ENCODE assay signal across 10 cellular contexts in the genomic region with DNA sequence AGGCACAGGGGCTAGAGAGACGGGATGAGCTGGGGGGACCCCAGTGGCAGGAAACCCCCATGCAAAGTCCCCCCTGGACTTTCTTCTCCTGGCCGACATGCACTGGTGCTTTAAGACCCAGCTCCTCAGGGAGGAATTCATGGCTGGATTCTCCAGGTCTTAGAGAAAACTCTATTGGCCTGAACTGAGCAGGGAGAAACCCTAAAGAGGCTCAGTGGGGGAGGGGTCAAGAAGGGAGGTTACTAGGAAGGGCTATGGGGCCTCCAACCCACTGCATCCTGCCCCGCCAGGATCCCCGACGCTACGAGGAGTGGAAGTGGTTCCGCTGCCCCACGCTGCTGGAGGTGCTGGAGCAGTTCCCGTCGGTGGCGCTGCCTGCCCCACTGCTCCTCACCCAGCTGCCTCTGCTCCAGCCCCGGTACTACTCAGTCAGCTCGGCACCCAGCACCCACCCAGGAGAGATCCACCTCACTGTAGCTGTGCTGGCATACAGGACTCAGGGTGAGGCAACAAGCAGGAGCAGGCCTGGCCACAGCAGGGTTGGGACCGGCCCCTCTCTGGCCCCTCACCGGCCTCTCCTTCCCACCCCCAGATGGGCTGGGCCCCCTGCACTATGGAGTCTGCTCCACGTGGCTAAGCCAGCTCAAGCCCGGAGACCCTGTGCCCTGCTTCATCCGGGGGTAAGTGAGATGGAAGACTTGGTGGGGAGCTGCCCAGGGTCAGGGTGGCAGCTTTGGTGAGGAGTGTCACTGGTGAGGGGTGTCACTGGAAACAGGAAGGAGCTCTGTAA. TPM values are rescaled to one million over a fixed set of nuclear protein-coding genes. Genes with fewer than 3 reads are reported as not detected.
DNase-seq lines count a peak whose midpoint lies in the region; ATAC-seq and TF ChIP-seq lines count a peak whose summit lies in the region.
"Had no signal": no experiment of that assay in that cellular context is flagged by ENCODE, and none has a peak within 500 bp of the region (broad histone marks: within the 10 kb centered on the region; RNA-seq: fewer than 3 reads in every experiment).

No MANE protein-coding gene starts in this region.

- H3K4me3 Mint-ChIP-seq in GM23338, result peak overlapping the region; percentile 64

- H3K9me2 ChIP-seq in GM23338 (ENCODE audit: insufficient read depth), result no peaks in the 10 kb centered on the region

- peaks cover 40% of the 10 kb centered on the region for H3K4me1 Mint-ChIP-seq in GM23338

- H3K4me2 ChIP-seq in GM23338 (peak overlapping the region; percentile 51), osteoblast (ENCODE audit: insufficient read depth, low read length) (no peak overlapping the region)

- BruUV-seq in A673 (replicated peaks; lab: Mats Ljungman, UMichigan), result no TSS peak

- CTCF ChIA-PET in A673 (lab: Charles Lee), result interaction anchor here (0.6 kb wide), 1 partner anchor 9 kb away, joined by 3 read pairs; no protein-coding TSS in a partner anchor

- 0 out of 2 replicates have a peak, but pooled peaks cover 8% of the 10 kb centered on the region for H3F3A ChIP-seq in GM23338 (replicated peaks; ENCODE audit: low read depth)

- 21 to 25% methylated on average over 18 of the region's 18 CpGs for WGBS in ectodermal cell, 2 experiments
- 39 to 60% methylated on average over 7 to 18 of the region's 18 CpGs for WGBS in body of pancreas, 2 donors

- H3K27ac ChIP-seq in GM23338 (ENCODE audit: low read depth) (no peak overlapping the region), ectodermal cell (ENCODE audit: insufficient read depth, low read depth, low read length, poor library complexity, severe bottlenecking) (no peak overlapping the region), osteoblast (ENCODE audit: low read depth, low read length) (no peak overlapping the region), A673 (ENCODE audit: low read depth, low read length, poor library complexity, severe bottlenecking) (no peak overlapping the region), body of pancreas (no peak overlapping the region)
- H3K27ac ChIP-seq: HL-60 had no signal

- H3K79me2 ChIP-seq in GM23338 (replicated peaks; ENCODE audit: insufficient read depth) (no peaks in the 10 kb centered on the region), osteoblast (ENCODE audit: insufficient read depth, low read length) (no peaks in the 10 kb centered on the region)

- no peaks in the 10 kb centered on the region for H3K36me3 ChIP-seq in GM23338 (ENCODE audit: insufficient read depth)
- H3K36me3 ChIP-seq in ectodermal cell (ENCODE audit: control insufficient read depth, insufficient read depth, low read length), result no peaks in the 10 kb centered on the region
- no peaks in the 10 kb centered on the region for H3K36me3 ChIP-seq in osteoblast (ENCODE audit: insufficient read depth, low read length)
- no peaks in the 10 kb centered on the region for H3K36me3 ChIP-seq in A673 (ENCODE audit: insufficient read depth, low read length, poor library complexity, severe bottlenecking)
- no peaks in the 10 kb centered on the region for H3K36me3 ChIP-seq in body of pancreas (replicated peaks in 1 of 2; ENCODE audit: insufficient read depth in 1 of 2, low read depth in 2 of 2)

- no peak for TF ChIP-seq POLR2A in body of pancreas (IDR thresholded peaks at IDR 0.05)

- intact Hi-C loops in A673 (cut with micrococcal nuclease; ENCODE audit: unreplicated experiment), result loop anchor here (5.0 kb wide), 1 partner anchor 102 kb away; no protein-coding TSS in a partner anchor
- intact Hi-C loops in body of pancreas (cut with DNase I), result no loop called here

- TF ChIP-seq CTCF in GM23338 (conservative IDR thresholded peaks at IDR 0.05; ENCODE audit: low read depth in 2 of 2) (no peak), osteoblast (IDR thresholded peaks at IDR 0.05; ENCODE audit: extremely low read depth, low read depth, low read length) (no peak), A673 (conservative IDR thresholded peaks at IDR 0.05; ENCODE audit: low read depth, low read length) (no peak), body of pancreas (IDR thresholded peaks at IDR 0.05) (no peak)

- H3K9me3 ChIP-seq in ectodermal cell (ENCODE audit: control insufficient read depth, low read length), result no peaks in the 10 kb centered on the region
- H3K9me3 ChIP-seq in osteoblast (ENCODE audit: low read depth, low read length), result no peaks in the 10 kb centered on the region
- no peaks in the 10 kb centered on the region for H3K9me3 ChIP-seq in A673 (ENCODE audit: low read depth, low read length, poor library complexity, severe bottlenecking)
- H3K9me3 ChIP-seq in body of pancreas, result no peaks in the 10 kb centered on the region

- POLR2A ChIA-PET in A673 (lab: Charles Lee; ENCODE audit: low non-redundant PET), result no interaction called here

- H3K36me3 Mint-ChIP-seq in GM23338 (ENCODE audit: low read depth), result peaks cover 7% of the 10 kb centered on the region; the same call in 1 of the 3 replicates

- peak; percentile 85 for DNase-seq in GM23338 (ENCODE audit: low spot score)
- DNase-seq in T follicular helper cell (ENCODE audit: low read depth), result peak; percentile 18
- peak; percentile 85 for DNase-seq in osteoblast (ENCODE audit: insufficient read length, low spot score, missing footprints)
- no peak for DNase-seq in A673 (ENCODE audit: low spot score)
- no peak for DNase-seq in body of pancreas
- DNase-seq: SIG-M5 had no signal

- peaks cover 27% of the 10 kb centered on the region for H3K4me1 ChIP-seq in GM23338 (ENCODE audit: insufficient read depth)
- H3K4me1 ChIP-seq in ectodermal cell (ENCODE audit: control insufficient read depth, insufficient read depth, low read length), result peaks cover 33% of the 10 kb centered on the region
- peaks cover 9% of the 10 kb centered on the region for H3K4me1 ChIP-seq in osteoblast (ENCODE audit: insufficient read depth, low read length)
- H3K4me1 ChIP-seq in A673 (ENCODE audit: insufficient read depth, low read length, poor library complexity, severe bottlenecking), result peaks cover 26% of the 10 kb centered on the region
- H3K4me1 ChIP-seq in body of pancreas, result peaks cover 23% of the 10 kb centered on the region

- H3K27me3 ChIP-seq in GM23338 (ENCODE audit: insufficient read depth), result peaks cover 12% of the 10 kb centered on the region
- H3K27me3 ChIP-seq in ectodermal cell (ENCODE audit: control insufficient read depth, insufficient read depth, low read length, poor library complexity, severe bottlenecking), result no peaks in the 10 kb centered on the region
- H3K27me3 ChIP-seq in osteoblast (ENCODE audit: insufficient read depth, low read length), result peaks cover 6% of the 10 kb centered on the region
- no peaks in the 10 kb centered on the region for H3K27me3 ChIP-seq in A673 (replicated peaks; ENCODE audit: insufficient read depth, low read depth, low read length, poor library complexity)
- H3K27me3 ChIP-seq in body of pancreas, result peaks cover 0 to 13% of the 10 kb centered on the region in 2 donors

- H2AFZ ChIP-seq in GM23338 (0 out of 2 replicates have a peak overlapping the region, but pooled peaks have one; percentile 23), osteoblast (ENCODE audit: low read length) (no peak overlapping the region)

- H3K27me3 Mint-ChIP-seq in GM23338 (ENCODE audit: insufficient read depth, low read depth, poor library complexity), result peaks cover 25% of the 10 kb centered on the region

- H3K27ac Mint-ChIP-seq in GM23338, result no peak overlapping the region; the same call in none of the 2 replicates

- H3K4me3 ChIP-seq in GM23338, result peak overlapping the region; percentile 23; the same call in 1 of the 2 replicates
- H3K4me3 ChIP-seq in ectodermal cell (ENCODE audit: insufficient read depth, low read depth, low read length), result peak overlapping the region; percentile 34
- H3K4me3 ChIP-seq in osteoblast (ENCODE audit: insufficient read depth, low read length), result no peak overlapping the region
- H3K4me3 ChIP-seq in A673 (ENCODE audit: low read depth, low read length, poor library complexity, severe bottlenecking), result no peak overlapping the region
- H3K4me3 ChIP-seq in body of pancreas, result no peak overlapping the region

- ATAC-seq in GM23338 (peak; percentile 5), GM19395 (IDR thresholded peaks at IDR 0.05; ENCODE audit: unreplicated experiment) (no peak), body of pancreas (no peak)

- H3K9me3 Mint-ChIP-seq in GM23338, result no peaks in the 10 kb centered on the region

- H4K20me1 ChIP-seq in GM23338 (replicated peaks; ENCODE audit: insufficient read depth) (no peaks in the 10 kb centered on the region), osteoblast (ENCODE audit: insufficient read depth, low read length) (no peaks in the 10 kb centered on the region)

RNA-seq across cellular contexts. Expression of gene ATG9B, which starts 13.8 kb away (rescaled TPM):
- 1.2 and 2.2 TPM in 2 replicates for total RNA-seq in GM23338 (2014; rRNA removed; shearing (Covaris generic))
- polyA plus RNA-seq in GM23338 (2016; fragmentation: Nextera tagmentation; extraction: Ambion mirVana), result 3.2 and 3.4 TPM in 2 replicates
- polyA plus RNA-seq in ectodermal cell (2013, experiment 1 of 4), result 4.7 TPM
- polyA plus RNA-seq in ectodermal cell (2013, experiment 2 of 4), result 2.9 TPM
- 3.0 TPM for polyA plus RNA-seq in ectodermal cell (2013, experiment 3 of 4)
- polyA plus RNA-seq in ectodermal cell (2013, experiment 4 of 4), result 2.6 TPM
- total RNA-seq in osteoblast (not detected in 2 replicates), A673 (2021) (0.96 and 1.9 TPM in 2 replicates), body of pancreas (not detected)
- total RNA-seq: liver had no signal

RNA-seq across cellular contexts. Expression of gene ABCB8, which starts 17.7 kb away (rescaled TPM):
- total RNA-seq in GM23338 (2014; rRNA removed; shearing (Covaris generic)), result 27.1 and 41.1 TPM in 2 replicates
- 11.4 and 13.1 TPM in 2 replicates for polyA plus RNA-seq in GM23338 (2016; fragmentation: Nextera tagmentation; extraction: Ambion mirVana)
- 32.4 TPM for polyA plus RNA-seq in ectodermal cell (2013, experiment 1 of 4)
- polyA plus RNA-seq in ectodermal cell (2013, experiment 2 of 4), result 27.1 TPM
- 21.8 TPM for polyA plus RNA-seq in ectodermal cell (2013, experiment 3 of 4)
- polyA plus RNA-seq in ectodermal cell (2013, experiment 4 of 4), result 24.4 TPM
- 32.6 and 35.1 TPM in 2 replicates for total RNA-seq in osteoblast
- total RNA-seq in A673 (2021), result 50.9 and 57.6 TPM in 2 replicates
- total RNA-seq in body of pancreas, result 10 to 100 TPM in 1 of 2 donors, 1 to 10 TPM in 1; 8.8 to 39.6 TPM

RNA-seq across cellular contexts. Expression of gene NOS3, which starts 19.7 kb away (rescaled TPM):
- total RNA-seq in GM23338 (2014; rRNA removed; shearing (Covaris generic)), result 6.1 and 13.3 TPM in 2 replicates
- polyA plus RNA-seq in GM23338 (2016; fragmentation: Nextera tagmentation; extraction: Ambion mirVana), result 2.6 and 3.1 TPM in 2 replicates
- 9.4 TPM for polyA plus RNA-seq in ectodermal cell (2013, experiment 1 of 4)
- 9.1 TPM for polyA plus RNA-seq in ectodermal cell (2013, experiment 2 of 4)
- 12.1 TPM for polyA plus RNA-seq in ectodermal cell (2013, experiment 3 of 4)
- polyA plus RNA-seq in ectodermal cell (2013, experiment 4 of 4), result 11.8 TPM
- total RNA-seq in osteoblast (not detected in 2 replicates), A673 (2021) (0.75 and 1.4 TPM in 2 replicates), body of pancreas (1 to 10 TPM; 4.9 to 7.6 TPM)

RNA-seq across cellular contexts. Expression of gene KCNH2, which starts 32.4 kb away (rescaled TPM):
- total RNA-seq in GM23338 (2014; rRNA removed; shearing (Covaris generic)), result 11.3 and 14.7 TPM in 2 replicates
- 2.6 and 2.9 TPM in 2 replicates for polyA plus RNA-seq in GM23338 (2016; fragmentation: Nextera tagmentation; extraction: Ambion mirVana)
- 10.7 TPM for polyA plus RNA-seq in ectodermal cell (2013, experiment 1 of 4)
- polyA plus RNA-seq in ectodermal cell (2013, experiment 2 of 4), result 11.5 TPM
- polyA plus RNA-seq in ectodermal cell (2013, experiment 3 of 4), result 12.1 TPM
- 13.3 TPM for polyA plus RNA-seq in ectodermal cell (2013, experiment 4 of 4)
- total RNA-seq in osteoblast (not detected in 2 replicates), A673 (2021) (1.5 and 4.0 TPM in 2 replicates), body of pancreas (1 to 10 TPM; 3.6 to 5.3 TPM)

RNA-seq across cellular contexts. Expression of gene ASIC3, which starts 37.8 kb away (rescaled TPM):
- total RNA-seq in GM23338 (2014; rRNA removed; shearing (Covaris generic)), result 0.54 and 0.90 TPM in 2 replicates
- polyA plus RNA-seq in GM23338 (2016; fragmentation: Nextera tagmentation; extraction: Ambion mirVana), result 0.87 and 1.4 TPM in 2 replicates
- polyA plus RNA-seq in ectodermal cell (2013, experiment 1 of 4), result 3.7 TPM
- 4.1 TPM for polyA plus RNA-seq in ectodermal cell (2013, experiment 2 of 4)
- 3.6 TPM for polyA plus RNA-seq in ectodermal cell (2013, experiment 3 of 4)
- 4.9 TPM for polyA plus RNA-seq in ectodermal cell (2013, experiment 4 of 4)
- total RNA-seq in osteoblast, result under 0.01 and 0.29 TPM in 2 replicates
- 4.5 and 6.7 TPM in 2 replicates for total RNA-seq in A673 (2021)
- 1 to 10 TPM in 1 of 2 donors, under 1 TPM in 1; 0.78 to 1.3 TPM for total RNA-seq in body of pancreas

Comparison
In these comparisons a context has a peak if more than half of its experiments do, and no peak if none do; other contexts are left out.
1. DNase-seq: peak in GM23338 (single experiment), T follicular helper cell (single experiment) and osteoblast (single experiment); none in A673 (single experiment) and body of pancreas (0 of 4).
2. H3K4me3 ChIP-seq: peak in GM23338 (single experiment) and ectodermal cell (single experiment); none in osteoblast (single experiment), A673 (single experiment) and body of pancreas (0 of 2).